ENCODE assay signal across 1 cellular context in genomic region chr15:95761742-95762141, GRCh38.
A peak's percentile ranks its signal among the peaks of the same experiment; 100 is the strongest.
TF ChIP-seq lines count a peak whose summit lies in the region.

No MANE protein-coding gene starts in this region.

TF ChIP-seq in GM12878, 131 proteins besides CTCF, POLR2A, EP300 and RAD21 (continued from another document):
- no peak for TF ChIP-seq BCLAF1 (IDR thresholded peaks at IDR 0.05)
- peak; percentile 35; the same call in 1 of the 2 replicates for TF ChIP-seq PKNOX1 (IDR thresholded peaks at IDR 0.05)
